2 cellular contexts compared by ENCODE assay signal in genomic region chr15:89898628-89899302, GRCh38.
TF ChIP-seq lines count a peak whose summit lies in the region.

No MANE protein-coding gene starts in this region.

TF ChIP-seq in SK-N-SH, 30 proteins besides CTCF, POLR2A, EP300 and RAD21:
- TF ChIP-seq FOXJ3 (CRISPR knock-in tag; IDR thresholded peaks at IDR 0.05) (no peak), SMC3 (IDR thresholded peaks at IDR 0.05; ENCODE audit: low read depth, low read length) (peak; percentile 52)

TF ChIP-seq in GM12878, 131 proteins besides CTCF, POLR2A, EP300 and RAD21:
- TF ChIP-seq SMC3 (IDR thresholded peaks at IDR 0.05; ENCODE audit: borderline replicate concordance, low read length) (peak; percentile 88), IKZF1 (conservative IDR thresholded peaks at IDR 0.05) (0 out of 2 replicates have a peak, but pooled peaks have one; percentile 0), SMARCA5 (IDR thresholded peaks at IDR 0.05) (peak; percentile 49; the same call in 1 of the 2 replicates), GATAD2B (conservative IDR thresholded peaks at IDR 0.05; ENCODE audit: low read depth) (0 out of 2 replicates have a peak, but pooled peaks have one; percentile 23), YY1 (IDR thresholded peaks at IDR 0.05; ENCODE audit: low read depth, low read length) (0 out of 2 replicates have a peak, but pooled peaks have one; percentile 29), RUNX3 (IDR thresholded peaks at IDR 0.05; ENCODE audit: low read length) (no peak)
